In the genomic region with DNA sequence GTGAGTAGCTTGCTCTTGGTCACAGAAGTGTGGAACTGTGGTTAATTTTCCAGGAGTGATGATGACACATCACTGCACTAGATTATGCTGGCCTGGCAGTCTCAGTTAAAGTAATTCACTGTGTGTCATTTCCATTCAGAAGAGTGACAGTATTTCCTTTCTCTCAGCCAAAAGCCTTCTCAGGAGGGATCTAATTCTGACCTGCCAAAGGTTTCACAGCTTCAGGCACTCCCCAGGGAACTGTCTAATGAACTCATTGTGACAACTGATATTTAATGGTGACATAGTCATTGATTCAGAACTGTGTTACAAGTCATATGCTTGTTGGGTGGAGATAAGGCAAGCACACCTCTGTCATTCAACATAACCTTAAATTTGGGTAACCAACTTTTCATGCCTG, we compare ENCODE assay signal across 21 cellular contexts.
DNase-seq lines count a peak whose midpoint lies in the region; ATAC-seq, FAIRE-seq and TF ChIP-seq lines count a peak whose summit lies in the region.
"Had no signal": no experiment of that assay in that cellular context is flagged by ENCODE, and none has a peak within 500 bp of the region (broad histone marks: within the 10 kb centered on the region; RNA-seq: fewer than 3 reads in every experiment).

No MANE protein-coding gene starts in this region.

- peak; percentile 34 for DNase-seq in HT1080 (ENCODE audit: low read depth)
- DNase-seq in RKO (ENCODE audit: low spot score), result peak; percentile 5
- peak; percentile 6 for DNase-seq in bronchial epithelial cell (ENCODE audit: low read depth)
- no peak for DNase-seq in stimulated activated CD4-positive, alpha-beta T cell treated with anti-CD3 and anti-CD28 coated beads, Interleukin-4, amount 100 ng/mL, for 4 hours
- DNase-seq: Caco-2; CD4-positive, CD25-positive, alpha-beta regulatory T cell; CD8-positive, alpha-beta T cell; DMS153; DND-41; GOT3; HCEC 1CT had no signal

- H3K9ac ChIP-seq in neural cell (ENCODE audit: low read length), result no peak overlapping the region
- H3K9ac ChIP-seq: BLaER1 had no signal

- H4K20me1 ChIP-seq in neural cell (ENCODE audit: insufficient read depth), result no peaks in the 10 kb centered on the region
- H4K20me1 ChIP-seq: BLaER1 had no signal

- no peak for TF ChIP-seq CTCF in bronchial epithelial cell (IDR thresholded peaks at IDR 0.05; ENCODE audit: insufficient read depth, low read length, severe bottlenecking)
- TF ChIP-seq CTCF in neural cell (IDR thresholded peaks at IDR 0.05; ENCODE audit: poor library complexity, severe bottlenecking), result no peak

- H3K36me3 ChIP-seq in bronchial epithelial cell (ENCODE audit: control insufficient read depth, insufficient read depth, low read length) (no peaks in the 10 kb centered on the region), neural cell (ENCODE audit: insufficient read depth, low read length) (no peaks in the 10 kb centered on the region)
- H3K36me3 ChIP-seq: BLaER1 had no signal

- no peaks in the 10 kb centered on the region for H3K9me2 ChIP-seq in neural cell (ENCODE audit: insufficient read depth, low read length)

- TF ChIP-seq RAD21 in neural cell (conservative IDR thresholded peaks at IDR 0.05), result peak; percentile 35

- H3K79me2 ChIP-seq in neural cell (replicated peaks; ENCODE audit: insufficient read depth, low read length), result no peaks in the 10 kb centered on the region

- no peak for ATAC-seq in GM18517 (IDR thresholded peaks at IDR 0.05; ENCODE audit: unreplicated experiment)
- ATAC-seq in HG03175 (IDR thresholded peaks at IDR 0.05; ENCODE audit: unreplicated experiment), result no peak
- ATAC-seq: CD8-positive, alpha-beta T cell had no signal

- peaks cover 6% of the 10 kb centered on the region for H3F3A ChIP-seq in neural cell (ENCODE audit: insufficient read depth, low read length, poor library complexity, severe bottlenecking)

- H3K9me3 ChIP-seq in neural cell (ENCODE audit: low read length), result no peaks in the 10 kb centered on the region
- H3K9me3 ChIP-seq: BLaER1, Caco-2 had no signal

- peak; percentile 99 for TF ChIP-seq EP300 in neural cell (conservative IDR thresholded peaks at IDR 0.05; ENCODE audit: poor library complexity, severe bottlenecking)

- no peak for FAIRE-seq in bronchial epithelial cell (lab: Jason Lieb, UNC)
- FAIRE-seq: A204.1, G401.6, GM12892, GM19239, H54 had no signal

- H3K27me3 ChIP-seq in bronchial epithelial cell (ENCODE audit: control insufficient read depth, insufficient read depth, low read length), result no peaks in the 10 kb centered on the region
- no peaks in the 10 kb centered on the region for H3K27me3 ChIP-seq in neural cell (ENCODE audit: insufficient read depth, low read depth, low read length)
- H3K27me3 ChIP-seq: BLaER1 had no signal

- no peak overlapping the region for H3K27ac ChIP-seq in neural cell (ENCODE audit: low read length)
- H3K27ac ChIP-seq: BLaER1, C4-2B had no signal

- H2AFZ ChIP-seq in neural cell (ENCODE audit: low read depth, low read length), result no peak overlapping the region

- H3K4me2 ChIP-seq in neural cell (ENCODE audit: low read length), result no peak overlapping the region
- H3K4me2 ChIP-seq: BLaER1 had no signal

- H3K4me3 ChIP-seq in bronchial epithelial cell (ENCODE audit: low read depth, low read length), result no peak overlapping the region
- H3K4me3 ChIP-seq in neural cell (ENCODE audit: low read length), result no peak overlapping the region
- H3K4me3 ChIP-seq: BLaER1 had no signal

TF ChIP-seq in neural cell, 6 proteins besides CTCF, POLR2A, EP300 and RAD21:
- TF ChIP-seq, protein P1, sequence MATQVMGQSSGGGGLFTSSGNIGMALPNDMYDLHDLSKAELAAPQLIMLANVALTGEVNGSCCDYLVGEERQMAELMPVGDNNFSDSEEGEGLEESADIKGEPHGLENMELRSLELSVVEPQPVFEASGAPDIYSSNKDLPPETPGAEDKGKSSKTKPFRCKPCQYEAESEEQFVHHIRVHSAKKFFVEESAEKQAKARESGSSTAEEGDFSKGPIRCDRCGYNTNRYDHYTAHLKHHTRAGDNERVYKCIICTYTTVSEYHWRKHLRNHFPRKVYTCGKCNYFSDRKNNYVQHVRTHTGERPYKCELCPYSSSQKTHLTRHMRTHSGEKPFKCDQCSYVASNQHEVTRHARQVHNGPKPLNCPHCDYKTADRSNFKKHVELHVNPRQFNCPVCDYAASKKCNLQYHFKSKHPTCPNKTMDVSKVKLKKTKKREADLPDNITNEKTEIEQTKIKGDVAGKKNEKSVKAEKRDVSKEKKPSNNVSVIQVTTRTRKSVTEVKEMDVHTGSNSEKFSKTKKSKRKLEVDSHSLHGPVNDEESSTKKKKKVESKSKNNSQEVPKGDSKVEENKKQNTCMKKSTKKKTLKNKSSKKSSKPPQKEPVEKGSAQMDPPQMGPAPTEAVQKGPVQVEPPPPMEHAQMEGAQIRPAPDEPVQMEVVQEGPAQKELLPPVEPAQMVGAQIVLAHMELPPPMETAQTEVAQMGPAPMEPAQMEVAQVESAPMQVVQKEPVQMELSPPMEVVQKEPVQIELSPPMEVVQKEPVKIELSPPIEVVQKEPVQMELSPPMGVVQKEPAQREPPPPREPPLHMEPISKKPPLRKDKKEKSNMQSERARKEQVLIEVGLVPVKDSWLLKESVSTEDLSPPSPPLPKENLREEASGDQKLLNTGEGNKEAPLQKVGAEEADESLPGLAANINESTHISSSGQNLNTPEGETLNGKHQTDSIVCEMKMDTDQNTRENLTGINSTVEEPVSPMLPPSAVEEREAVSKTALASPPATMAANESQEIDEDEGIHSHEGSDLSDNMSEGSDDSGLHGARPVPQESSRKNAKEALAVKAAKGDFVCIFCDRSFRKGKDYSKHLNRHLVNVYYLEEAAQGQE (IDR thresholded peaks at IDR 0.05; ENCODE audit: borderline replicate concordance), result peak; percentile 85
- no peak for TF ChIP-seq EZH2 (IDR thresholded peaks at IDR 0.05; ENCODE audit: borderline replicate concordance, insufficient read depth, low read length, poor library complexity, severe bottlenecking)
- no peak for TF ChIP-seq TAF1 (IDR thresholded peaks at IDR 0.05; ENCODE audit: low read depth)
- no peak for TF ChIP-seq MXI1 (conservative IDR thresholded peaks at IDR 0.05; ENCODE audit: poor library complexity, severe bottlenecking)
- peak; percentile 100 for TF ChIP-seq POLR2AphosphoS5 (IDR thresholded peaks at IDR 0.05)
- peak; percentile 21 for TF ChIP-seq SMC3 (conservative IDR thresholded peaks at IDR 0.05; ENCODE audit: poor library complexity)

Comparison
In these comparisons a context has a peak if more than half of its experiments do, and no peak if none do; other contexts are left out.
1. DNase-seq: peak in HT1080 (single experiment), RKO (single experiment) and bronchial epithelial cell (single experiment); none in stimulated activated CD4-positive, alpha-beta T cell treated with anti-CD3 and anti-CD28 coated beads, Interleukin-4, amount 100 ng/mL, for 4 hours (0 of 2).